In the genomic region with DNA sequence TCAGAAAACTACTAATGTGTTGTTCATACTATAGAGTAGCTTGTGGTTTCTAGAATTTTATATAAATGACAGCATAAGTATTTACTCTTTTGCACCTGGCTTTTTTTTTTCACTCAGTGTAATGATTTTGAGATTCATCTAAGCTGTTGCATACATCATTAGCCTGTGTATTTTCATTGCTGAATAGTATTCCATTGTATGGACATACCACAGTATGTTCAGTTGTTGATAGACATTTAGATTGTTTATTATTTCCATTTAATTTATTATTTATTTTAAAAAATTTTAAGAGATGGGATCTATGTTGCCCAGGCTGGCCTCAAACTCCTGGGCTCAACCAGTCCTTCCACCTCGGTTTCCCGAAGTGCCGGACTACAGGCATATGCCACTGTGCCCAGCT, we compare ENCODE assay signal across 6 cellular contexts.
"Had no signal": no experiment of that assay in that cellular context is flagged by ENCODE, and none has a peak within 500 bp of the region (broad histone marks: within the 10 kb centered on the region; RNA-seq: fewer than 3 reads in every experiment).

No MANE protein-coding gene starts in this region.

- ATAC-seq: HepG2 had no signal

- H3K4me2 ChIP-seq: KMS-11 had no signal

- FAIRE-seq: HepG2 had no signal

- DNase-seq: IMR-90, KBM-7, KG1 had no signal

- H3K27ac ChIP-seq: HL-60, KMS-11 had no signal

- H3K9ac ChIP-seq: KMS-11 had no signal
